14 cellular contexts compared by ENCODE assay signal in the genomic region with DNA sequence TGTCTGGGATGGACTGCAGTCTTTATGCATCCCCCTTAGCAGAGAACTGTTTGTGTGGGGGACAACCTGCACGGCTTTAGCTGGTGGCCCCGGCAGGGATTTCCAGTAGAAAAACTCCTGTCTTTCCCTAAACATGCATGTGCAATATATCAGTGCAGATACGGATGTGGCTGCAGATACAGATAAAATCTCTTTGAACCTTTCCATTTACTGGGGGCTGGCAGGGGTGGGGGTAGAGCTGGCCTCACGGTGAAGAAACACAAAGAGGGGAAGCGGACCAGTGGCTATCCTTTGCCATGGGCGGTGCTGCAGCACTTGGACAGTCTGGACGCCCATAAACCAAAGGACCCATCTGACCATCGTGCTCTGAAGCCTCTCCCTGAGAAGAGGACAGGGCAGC.
DNase-seq lines count a peak whose midpoint lies in the region; ATAC-seq and TF ChIP-seq lines count a peak whose summit lies in the region.
"Had no signal": no experiment of that assay in that cellular context is flagged by ENCODE, and none has a peak within 500 bp of the region (broad histone marks: within the 10 kb centered on the region; RNA-seq: fewer than 3 reads in every experiment).

No MANE protein-coding gene starts in this region.

- DNase-seq in SK-N-SH (peak; percentile 51), osteocyte (ENCODE audit: extremely low spot score, unreplicated experiment) (no peak), cerebellar nuclear complex (lab: John Stamatoyannopoulos, UW) (no peak)
- DNase-seq: DMS79 had no signal

- TF ChIP-seq RAD21 in SK-N-SH (IDR thresholded peaks at IDR 0.05; ENCODE audit: low read length): no peak

- POLR2A ChIA-PET in SK-N-SH (lab: Yijun Ruan, JAX): no interaction called here

- H3K9me2 ChIP-seq in SK-N-SH: no peaks in the 10 kb centered on the region
- H3K9me2 ChIP-seq in Loucy (replicated peaks; ENCODE audit: low read depth, low read length): no peaks in the 10 kb centered on the region

- peaks cover 34% of the 10 kb centered on the region for H3K79me2 ChIP-seq in SK-N-SH (ENCODE audit: insufficient read depth)
- H3K79me2 ChIP-seq in Loucy (ENCODE audit: insufficient read depth, low read length): no peaks in the 10 kb centered on the region

- peak overlapping the region; percentile 80 for H3K27ac Mint-ChIP-seq in osteocyte (ENCODE audit: unreplicated experiment)
- H3K27ac Mint-ChIP-seq: CD4-positive, CD25-positive, alpha-beta regulatory T cell; IgD-negative memory B cell had no signal

- 77% methylated on average over 7 of the region's 8 CpGs for WGBS in SK-N-SH (ENCODE audit: low lambda C conversion rate)

- H2AFZ ChIP-seq in SK-N-SH (ENCODE audit: low read depth) (no peak overlapping the region), Loucy (ENCODE audit: low read length) (no peak overlapping the region)
- H2AFZ ChIP-seq: GM23248 had no signal

- TF ChIP-seq CTCF in SK-N-SH (IDR thresholded peaks at IDR 0.05): no peak
- no peak for TF ChIP-seq CTCF in Loucy (conservative IDR thresholded peaks at IDR 0.05; ENCODE audit: low read length)
- TF ChIP-seq CTCF in osteocyte (IDR thresholded peaks at IDR 0.05): no peak

- TF ChIP-seq EP300 in SK-N-SH (IDR thresholded peaks at IDR 0.05; ENCODE audit: borderline replicate concordance in 1 of 2, low read depth in 1 of 2, low read length in 1 of 2): no peak

- no peaks in the 10 kb centered on the region for H3K9me3 Mint-ChIP-seq in osteocyte (ENCODE audit: unreplicated experiment)
- H3K9me3 Mint-ChIP-seq: IgD-negative memory B cell had no signal

- H3K4me3 ChIP-seq in SK-N-SH (ENCODE audit: low read depth in 2 of 2, low read length in 1 of 2) (no peak overlapping the region), Loucy (ENCODE audit: low read length, poor library complexity, severe bottlenecking) (no peak overlapping the region)
- H3K4me3 ChIP-seq: GM23248, SJSA1 had no signal

- peaks cover 83% of the 10 kb centered on the region for H3K4me1 Mint-ChIP-seq in osteocyte (ENCODE audit: unreplicated experiment)

- H3F3A ChIP-seq in SK-N-SH (replicated peaks; ENCODE audit: insufficient read depth) (no peaks in the 10 kb centered on the region), Loucy (ENCODE audit: low read depth) (0 out of 2 replicates have a peak, but pooled peaks cover 3% of the 10 kb centered on the region)

- H3K27ac ChIP-seq in SK-N-SH (ENCODE audit: low read depth in 2 of 2, low read length in 1 of 2) (peak overlapping the region in 1 of 2 experiments; percentile 34; a peak in 1 of 4 replicates), layer of hippocampus (ENCODE audit: low read depth, low read length) (peak overlapping the region; percentile 6)
- H3K27ac ChIP-seq: 22Rv1, GM23248, SJSA1 had no signal

- H3K36me3 ChIP-seq in SK-N-SH (replicated peaks in 1 of 2; ENCODE audit: control insufficient read depth in 1 of 2, insufficient read depth in 2 of 2, low read length in 1 of 2) (peaks cover 0 to 3% of the 10 kb centered on the region in 2 experiments), Loucy (ENCODE audit: insufficient read depth, low read length) (no peaks in the 10 kb centered on the region)
- H3K36me3 ChIP-seq: SJSA1 had no signal

- H3K9ac ChIP-seq in SK-N-SH (no peak overlapping the region), Loucy (ENCODE audit: low read depth, low read length, poor library complexity, severe bottlenecking) (no peak overlapping the region)
- H3K9ac ChIP-seq: GM23248 had no signal

- H4K20me1 ChIP-seq in SK-N-SH (ENCODE audit: insufficient read depth) (no peaks in the 10 kb centered on the region), Loucy (ENCODE audit: insufficient read depth, low read length, poor library complexity, severe bottlenecking) (no peaks in the 10 kb centered on the region)

- H3K27me3 ChIP-seq in SK-N-SH (ENCODE audit: insufficient read depth) (no peaks in the 10 kb centered on the region), Loucy (ENCODE audit: insufficient read depth, low read length, poor library complexity, severe bottlenecking) (no peaks in the 10 kb centered on the region), layer of hippocampus (ENCODE audit: control insufficient read depth, insufficient read depth, low read length) (no peaks in the 10 kb centered on the region)
- H3K27me3 ChIP-seq: SJSA1 had no signal

- no peak for ATAC-seq in SK-N-SH treated with all-trans-retinoic acid at 6 μM for 48 hours
- ATAC-seq in HG02759 (IDR thresholded peaks at IDR 0.05; ENCODE audit: unreplicated experiment): no peak
- ATAC-seq in HG02763 (IDR thresholded peaks at IDR 0.05; ENCODE audit: unreplicated experiment): no peak

- H3K4me2 ChIP-seq in SK-N-SH: no peak overlapping the region; the same call in 1 of the 2 replicates
- H3K4me2 ChIP-seq in Loucy (ENCODE audit: low read depth, low read length, poor library complexity, severe bottlenecking): peak overlapping the region; percentile 2

- H3K36me3 Mint-ChIP-seq in osteocyte (ENCODE audit: unreplicated experiment): peaks cover 5% of the 10 kb centered on the region
- H3K36me3 Mint-ChIP-seq: CD4-positive, CD25-positive, alpha-beta regulatory T cell; IgD-negative memory B cell had no signal

- H3K4me3 Mint-ChIP-seq in osteocyte (ENCODE audit: unreplicated experiment): no peak overlapping the region
- H3K4me3 Mint-ChIP-seq: CD4-positive, CD25-positive, alpha-beta regulatory T cell had no signal

- CTCF ChIA-PET in SK-N-SH (lab: Yijun Ruan, JAX): interaction anchor here (0.6 to 6.8 kb wide), 26 partner anchors 9 to 1429 kb away, joined by 3 to 82 read pairs (median 4); no protein-coding TSS in a partner anchor

- H3K27me3 Mint-ChIP-seq in osteocyte (ENCODE audit: unreplicated experiment): no peaks in the 10 kb centered on the region

- H3K9me3 ChIP-seq in SK-N-SH (no peaks in the 10 kb centered on the region), Loucy (ENCODE audit: insufficient read depth, low read depth, low read length) (no peaks in the 10 kb centered on the region)
- H3K9me3 ChIP-seq: SJSA1 had no signal

- peaks cover 19 to 46% of the 10 kb centered on the region in 2 experiments for H3K4me1 ChIP-seq in SK-N-SH (ENCODE audit: control insufficient read depth in 1 of 2, insufficient read depth in 2 of 2, low read depth in 1 of 2, low read length in 1 of 2)
- H3K4me1 ChIP-seq in Loucy (ENCODE audit: insufficient read depth, low read length, poor library complexity, severe bottlenecking): peaks cover 43% of the 10 kb centered on the region

TF ChIP-seq in SK-N-SH, 30 proteins besides CTCF, POLR2A, EP300 and RAD21:
- peak; percentile 81 for TF ChIP-seq GATA2 (CRISPR knock-in tag; IDR thresholded peaks at IDR 0.05)
- TF ChIP-seq, protein P1, sequence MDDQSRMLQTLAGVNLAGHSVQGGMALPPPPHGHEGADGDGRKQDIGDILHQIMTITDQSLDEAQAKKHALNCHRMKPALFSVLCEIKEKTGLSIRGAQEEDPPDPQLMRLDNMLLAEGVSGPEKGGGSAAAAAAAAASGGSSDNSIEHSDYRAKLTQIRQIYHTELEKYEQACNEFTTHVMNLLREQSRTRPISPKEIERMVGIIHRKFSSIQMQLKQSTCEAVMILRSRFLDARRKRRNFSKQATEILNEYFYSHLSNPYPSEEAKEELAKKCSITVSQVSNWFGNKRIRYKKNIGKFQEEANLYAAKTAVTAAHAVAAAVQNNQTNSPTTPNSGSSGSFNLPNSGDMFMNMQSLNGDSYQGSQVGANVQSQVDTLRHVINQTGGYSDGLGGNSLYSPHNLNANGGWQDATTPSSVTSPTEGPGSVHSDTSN (IDR thresholded peaks at IDR 0.05): no peak

TF ChIP-seq in SK-N-SH treated with all-trans-retinoic acid at 6 μM for 48 hours, 23 proteins besides CTCF, POLR2A, EP300 and RAD21:
- TF ChIP-seq ARNTL (CRISPR knock-in tag; IDR thresholded peaks at IDR 0.05; ENCODE audit: borderline replicate concordance, low read depth): no peak
- no peak for TF ChIP-seq TCF4 (CRISPR knock-in tag; IDR thresholded peaks at IDR 0.05; ENCODE audit: borderline replicate concordance)
- TF ChIP-seq RARB (CRISPR knock-in tag; IDR thresholded peaks at IDR 0.05): no peak
- TF ChIP-seq ISL1 (CRISPR knock-in tag; IDR thresholded peaks at IDR 0.05): no peak
- no peak for TF ChIP-seq SNAI2 (CRISPR knock-in tag; IDR thresholded peaks at IDR 0.05)
- TF ChIP-seq ESRRG (CRISPR knock-in tag; IDR thresholded peaks at IDR 0.05): no peak
- no peak for TF ChIP-seq PPARA (CRISPR knock-in tag; IDR thresholded peaks at IDR 0.05; ENCODE audit: borderline replicate concordance)
- TF ChIP-seq, protein P2, sequence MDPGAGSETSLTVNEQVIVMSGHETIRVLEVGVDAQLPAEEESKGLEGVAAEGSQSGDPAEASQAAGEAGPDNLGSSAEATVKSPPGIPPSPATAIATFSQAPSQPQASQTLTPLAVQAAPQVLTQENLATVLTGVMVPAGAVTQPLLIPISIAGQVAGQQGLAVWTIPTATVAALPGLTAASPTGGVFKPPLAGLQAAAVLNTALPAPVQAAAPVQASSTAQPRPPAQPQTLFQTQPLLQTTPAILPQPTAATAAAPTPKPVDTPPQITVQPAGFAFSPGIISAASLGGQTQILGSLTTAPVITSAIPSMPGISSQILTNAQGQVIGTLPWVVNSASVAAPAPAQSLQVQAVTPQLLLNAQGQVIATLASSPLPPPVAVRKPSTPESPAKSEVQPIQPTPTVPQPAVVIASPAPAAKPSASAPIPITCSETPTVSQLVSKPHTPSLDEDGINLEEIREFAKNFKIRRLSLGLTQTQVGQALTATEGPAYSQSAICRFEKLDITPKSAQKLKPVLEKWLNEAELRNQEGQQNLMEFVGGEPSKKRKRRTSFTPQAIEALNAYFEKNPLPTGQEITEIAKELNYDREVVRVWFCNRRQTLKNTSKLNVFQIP (CRISPR knock-in tag; IDR thresholded peaks at IDR 0.05; ENCODE audit: borderline replicate concordance, low read depth): no peak
- no peak for TF ChIP-seq ZFP30 (CRISPR knock-in tag; IDR thresholded peaks at IDR 0.05)
- no peak for TF ChIP-seq TOX (CRISPR knock-in tag; IDR thresholded peaks at IDR 0.05; ENCODE audit: borderline replicate concordance)
- no peak for TF ChIP-seq ZNF565 (CRISPR knock-in tag; conservative IDR thresholded peaks at IDR 0.05; ENCODE audit: low read depth)
- TF ChIP-seq ZNF70 (CRISPR knock-in tag; IDR thresholded peaks at IDR 0.05): no peak
TF ChIP-seq in SK-N-SH treated with all-trans-retinoic acid at 6 μM for 48 hours: peak in this region for 0.
